1 cellular context compared by ENCODE assay signal in genomic region chr21:42406201-42406601, GRCh38.
TF ChIP-seq lines count a peak whose summit lies in the region.

No MANE protein-coding gene starts in this region.

TF ChIP-seq in HepG2, 621 proteins besides CTCF, POLR2A, EP300 and RAD21:
- TF ChIP-seq ZNF17 (CRISPR knock-in tag; IDR thresholded peaks at IDR 0.05) (no peak), TERF1 (CRISPR knock-in tag; IDR thresholded peaks at IDR 0.05) (no peak), ONECUT2 (CRISPR knock-in tag; IDR thresholded peaks at IDR 0.05) (no peak), AGO1 (IDR thresholded peaks at IDR 0.05; ENCODE audit: low read depth, low read length, poor library complexity, severe bottlenecking) (no peak)
TF ChIP-seq in HepG2: peak in this region for 0.
